ENCODE assay signal across 7 cellular contexts in the genomic region with DNA sequence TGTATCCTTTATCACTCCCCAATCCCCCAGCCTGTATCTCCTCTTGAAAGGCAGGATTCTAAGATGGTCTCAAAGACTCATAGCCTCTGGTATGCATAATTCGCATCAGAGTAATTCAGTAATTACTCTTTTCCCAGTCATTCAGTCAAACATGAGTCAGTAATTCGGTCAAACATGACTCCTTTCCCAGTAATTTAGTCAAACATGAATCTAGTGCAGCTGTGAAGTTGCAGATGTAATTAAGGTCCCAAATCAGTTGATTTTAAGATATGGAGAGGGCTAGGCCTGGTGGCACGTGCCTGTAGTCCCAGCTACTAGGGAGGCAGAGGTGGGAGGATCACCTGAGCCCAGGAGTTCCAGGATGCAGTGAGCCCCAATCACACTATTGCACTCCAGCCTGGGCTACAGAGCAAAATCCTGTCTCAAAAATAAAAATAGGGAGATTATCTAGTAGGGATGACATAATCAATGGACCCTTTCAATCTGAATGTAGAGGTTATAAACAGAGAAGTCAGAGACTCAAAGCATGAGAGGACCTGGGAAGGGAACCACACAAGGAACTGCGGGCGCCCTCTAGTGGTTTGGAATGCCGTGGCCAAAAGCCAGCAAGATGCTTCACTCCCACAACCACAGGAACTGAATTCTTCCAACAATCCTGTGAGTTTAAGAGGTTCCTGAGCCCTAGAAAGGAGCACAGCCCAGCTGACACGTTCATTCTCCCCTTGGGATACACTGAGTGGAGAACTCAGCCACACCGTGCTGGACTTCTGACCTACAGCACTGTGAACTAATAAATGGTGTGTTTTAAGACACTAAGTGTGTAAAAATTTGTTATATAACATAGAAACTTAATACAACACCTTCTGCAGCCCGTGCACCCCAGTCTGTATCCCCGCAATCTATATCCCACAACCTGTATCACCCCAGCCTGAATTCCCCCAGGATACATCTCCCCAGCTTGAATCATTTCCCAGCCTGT. TPM values are rescaled to one million over a fixed set of nuclear protein-coding genes. Genes with fewer than 3 reads are reported as not detected.
A peak's percentile ranks its signal among the peaks of the same experiment; 100 is the strongest.
DNase-seq lines count a peak whose midpoint lies in the region; ATAC-seq and TF ChIP-seq lines count a peak whose summit lies in the region.

No MANE protein-coding gene starts in this region.

- no peaks in the 10 kb centered on the region for H4K20me1 ChIP-seq in fibroblast of lung (ENCODE audit: control insufficient read depth, extremely low read depth, insufficient read depth, low read length)

- H3K9me3 Mint-ChIP-seq in activated T-cell treated with anti-CD3 and anti-CD28 coated beads, Interleukin-2, amount 50 U/mL, for 4 hours, result no peaks in the 10 kb centered on the region
- no peaks in the 10 kb centered on the region for H3K9me3 Mint-ChIP-seq in neural crest cell
- no peaks in the 10 kb centered on the region for H3K9me3 Mint-ChIP-seq in stimulated activated naive CD8-positive, alpha-beta T cell treated with anti-CD3 and anti-CD28 coated beads, Interleukin-15, amount 100 ng/mL, for 72 hours

- intact Hi-C loops in Panc1 (cut with micrococcal nuclease; ENCODE audit: unreplicated experiment), result loop anchor here (2.0 kb wide), 1 partner anchor 57 kb away; no protein-coding TSS in a partner anchor

- H3K27ac Mint-ChIP-seq in neural crest cell (ENCODE audit: unreplicated experiment), result no peak overlapping the region
- no peak overlapping the region for H3K27ac Mint-ChIP-seq in stimulated activated naive CD8-positive, alpha-beta T cell treated with anti-CD3 and anti-CD28 coated beads, Interleukin-15, amount 100 ng/mL, for 72 hours

- CTCF ChIA-PET in Panc1 (lab: Charles Lee), result no interaction called here

- DNase-seq in LNCaP clone FGC (ENCODE audit: low read depth) (peak; percentile 35), Panc1 (ENCODE audit: low read depth, low spot score) (peak; percentile 38), fibroblast of lung (ENCODE audit: low read depth in 2 of 2) (peak; percentile 76 to 78), neural crest cell (ENCODE audit: low read depth, low spot score) (peak; percentile 92)
- peak; percentile 74 for DNase-seq in activated T-cell treated with anti-CD3 and anti-CD28 coated beads, Interleukin-2, amount 50 U/mL, for 4 hours
- peak; percentile 51 to 64 for DNase-seq in stimulated activated naive CD8-positive, alpha-beta T cell treated with anti-CD3 and anti-CD28 coated beads, Interleukin-15, amount 100 ng/mL, for 72 hours

- H3K36me3 ChIP-seq in Panc1 (ENCODE audit: control insufficient read depth, insufficient read depth, low read length) (no peaks in the 10 kb centered on the region), fibroblast of lung (ENCODE audit: control insufficient read depth, insufficient read depth, low read length) (no peaks in the 10 kb centered on the region)

- peaks cover 15% of the 10 kb centered on the region for H3K27me3 Mint-ChIP-seq in activated T-cell treated with anti-CD3 and anti-CD28 coated beads, Interleukin-2, amount 50 U/mL, for 4 hours (ENCODE audit: low read depth)
- H3K27me3 Mint-ChIP-seq in neural crest cell (ENCODE audit: low read depth), result no peaks in the 10 kb centered on the region
- H3K27me3 Mint-ChIP-seq in stimulated activated naive CD8-positive, alpha-beta T cell treated with anti-CD3 and anti-CD28 coated beads, Interleukin-15, amount 100 ng/mL, for 72 hours, result peaks cover 12% of the 10 kb centered on the region

- TF ChIP-seq CTCF in LNCaP clone FGC (IDR thresholded peaks at IDR 0.05; ENCODE audit: control insufficient read depth, extremely low read depth, insufficient read depth) (peak; percentile 80), Panc1 (IDR thresholded peaks at IDR 0.05) (peak; percentile 88), fibroblast of lung (conservative IDR thresholded peaks at IDR 0.05 in 1 of 2, IDR thresholded peaks at IDR 0.05 in 1 of 2; ENCODE audit: low read depth in 1 of 2, low read length in 2 of 2) (peak; percentile 79 to 90), neural crest cell (conservative IDR thresholded peaks at IDR 0.05) (peak; percentile 95)

- no TSS peak for BruUV-seq in Panc1 (replicated peaks; lab: Mats Ljungman, UMichigan)

- no peaks in the 10 kb centered on the region for H3K9me3 ChIP-seq in Panc1 (ENCODE audit: control insufficient read depth, insufficient read depth, low read depth, low read length)
- no peaks in the 10 kb centered on the region for H3K9me3 ChIP-seq in fibroblast of lung (ENCODE audit: control insufficient read depth, insufficient read depth, low read depth, low read length)

- H3K27ac ChIP-seq in Panc1 (ENCODE audit: low read length), result no peak overlapping the region
- peak overlapping the region; percentile 11 for H3K27ac ChIP-seq in fibroblast of lung (ENCODE audit: insufficient read depth, low read length)

- no peaks in the 10 kb centered on the region for H3K36me3 Mint-ChIP-seq in activated T-cell treated with anti-CD3 and anti-CD28 coated beads, Interleukin-2, amount 50 U/mL, for 4 hours (ENCODE audit: insufficient read depth)
- H3K36me3 Mint-ChIP-seq in neural crest cell (ENCODE audit: low read depth), result no peaks in the 10 kb centered on the region

- peak; percentile 77 for ATAC-seq in GM18502 (IDR thresholded peaks at IDR 0.05; ENCODE audit: poor library complexity, unreplicated experiment)
- ATAC-seq in Panc1, result peak; percentile 89
- peak; percentile 59 to 62 for ATAC-seq in activated T-cell treated with anti-CD3 and anti-CD28 coated beads, Interleukin-2, amount 50 U/mL, for 4 hours
- peak; percentile 66 for ATAC-seq in stimulated activated naive CD8-positive, alpha-beta T cell treated with anti-CD3 and anti-CD28 coated beads, Interleukin-15, amount 100 ng/mL, for 72 hours

- H3K4me2 ChIP-seq in fibroblast of lung (ENCODE audit: extremely low read depth, insufficient read depth, low read length), result no peak overlapping the region

- H3K4me3 ChIP-seq in LNCaP clone FGC (ENCODE audit: low read depth, low read length) (no peak overlapping the region), Panc1 (ENCODE audit: low read depth in 2 of 2, low read length in 2 of 2) (no peak overlapping the region), fibroblast of lung (replicated peaks in 1 of 4; ENCODE audit: control extremely low read depth in 1 of 4, insufficient read depth in 1 of 4, low read depth in 3 of 4, low read length in 4 of 4) (no peak overlapping the region)

- POLR2A ChIA-PET in Panc1 (lab: Charles Lee), result no interaction called here

- H2AFZ ChIP-seq in fibroblast of lung (ENCODE audit: low read length), result no peak overlapping the region

- H3K27me3 ChIP-seq in Panc1 (ENCODE audit: control insufficient read depth, insufficient read depth, low read length), result no peaks in the 10 kb centered on the region
- H3K27me3 ChIP-seq in fibroblast of lung (ENCODE audit: control insufficient read depth, insufficient read depth, low read length), result no peaks in the 10 kb centered on the region

- no peak overlapping the region for H3K9ac ChIP-seq in fibroblast of lung (ENCODE audit: insufficient read depth, low read length)

- H3K79me2 ChIP-seq in fibroblast of lung (ENCODE audit: control insufficient read depth, insufficient read depth, low read length), result no peaks in the 10 kb centered on the region

- H3K4me3 Mint-ChIP-seq in activated T-cell treated with anti-CD3 and anti-CD28 coated beads, Interleukin-2, amount 50 U/mL, for 4 hours, result no peak overlapping the region
- H3K4me3 Mint-ChIP-seq in neural crest cell, result no peak overlapping the region
- H3K4me3 Mint-ChIP-seq in stimulated activated naive CD8-positive, alpha-beta T cell treated with anti-CD3 and anti-CD28 coated beads, Interleukin-15, amount 100 ng/mL, for 72 hours, result no peak overlapping the region

- H3K4me1 Mint-ChIP-seq in activated T-cell treated with anti-CD3 and anti-CD28 coated beads, Interleukin-2, amount 50 U/mL, for 4 hours (ENCODE audit: low read depth), result no peaks in the 10 kb centered on the region
- H3K4me1 Mint-ChIP-seq in neural crest cell, result peaks cover 9% of the 10 kb centered on the region
- H3K4me1 Mint-ChIP-seq in stimulated activated naive CD8-positive, alpha-beta T cell treated with anti-CD3 and anti-CD28 coated beads, Interleukin-15, amount 100 ng/mL, for 72 hours, result no peaks in the 10 kb centered on the region

- H3K4me1 ChIP-seq in Panc1 (ENCODE audit: control insufficient read depth, insufficient read depth, low read length), result no peaks in the 10 kb centered on the region
- H3K4me1 ChIP-seq in fibroblast of lung (ENCODE audit: control insufficient read depth, extremely low read depth, insufficient read depth, low read length), result peaks cover 10% of the 10 kb centered on the region

- in situ Hi-C loops in Panc1 (cut with HindIII; ENCODE audit: low pct_unique_long_range_greater_than_20kb, low sequenced_read_pairs), result no loop called here

RNA-seq across cellular contexts. Expression of gene ARMH4, which starts 14.3 kb away (rescaled TPM):
- total RNA-seq in Panc1 (2021; ENCODE audit: unreplicated experiment) (1.8 TPM), fibroblast of lung (3.6 and 6.3 TPM in 2 replicates), neural crest cell (31.2 and 36.2 TPM in 2 replicates)
- 0.55 TPM for polyA plus RNA-seq in Panc1 (2012; ENCODE audit: insufficient read length)
- not detected for total RNA-seq in activated T-cell treated with anti-CD3 and anti-CD28 coated beads, Interleukin-2, amount 50 U/mL, for 4 hours
- 6.8 and 18.7 TPM in 2 replicates for polyA plus RNA-seq in fibroblast of lung
- 4.7 and 7.0 TPM in 2 replicates for polyA plus RNA-seq in fibroblast of lung (2012)
- polyA minus RNA-seq in fibroblast of lung (ENCODE audit: low replicate concordance), result 2.9 and 6.5 TPM in 2 replicates

RNA-seq across cellular contexts. Expression of gene ACTR10, which starts 33.7 kb away (rescaled TPM):
- total RNA-seq in Panc1 (2021; ENCODE audit: unreplicated experiment) (34.9 TPM), fibroblast of lung (43.1 and 50.7 TPM in 2 replicates), neural crest cell (55.7 and 57.0 TPM in 2 replicates)
- polyA plus RNA-seq in Panc1 (2012; ENCODE audit: insufficient read length), result 23.1 TPM
- 10 to 100 TPM; 29.0 to 35.4 (median 34.4) TPM for total RNA-seq in activated T-cell treated with anti-CD3 and anti-CD28 coated beads, Interleukin-2, amount 50 U/mL, for 4 hours
- polyA plus RNA-seq in fibroblast of lung, result 91.2 and 121 TPM in 2 replicates
- 64.6 and 86.4 TPM in 2 replicates for polyA plus RNA-seq in fibroblast of lung (2012)
- 3.4 and 12.2 TPM in 2 replicates for polyA minus RNA-seq in fibroblast of lung (ENCODE audit: low replicate concordance)

Comparison
In these comparisons a context has a peak if more than half of its experiments do, and no peak if none do; other contexts are left out.
1. DNase-seq: peak in every context shown above with its lines; median percentile 92 in neural crest cell; 77 in fibroblast of lung; 74 in activated T-cell treated with anti-CD3 and anti-CD28 coated beads, Interleukin-2, amount 50 U/mL, for 4 hours; 58 in stimulated activated naive CD8-positive, alpha-beta T cell treated with anti-CD3 and anti-CD28 coated beads, Interleukin-15, amount 100 ng/mL, for 72 hours; 38 in Panc1; 35 in LNCaP clone FGC.